In the genomic region with DNA sequence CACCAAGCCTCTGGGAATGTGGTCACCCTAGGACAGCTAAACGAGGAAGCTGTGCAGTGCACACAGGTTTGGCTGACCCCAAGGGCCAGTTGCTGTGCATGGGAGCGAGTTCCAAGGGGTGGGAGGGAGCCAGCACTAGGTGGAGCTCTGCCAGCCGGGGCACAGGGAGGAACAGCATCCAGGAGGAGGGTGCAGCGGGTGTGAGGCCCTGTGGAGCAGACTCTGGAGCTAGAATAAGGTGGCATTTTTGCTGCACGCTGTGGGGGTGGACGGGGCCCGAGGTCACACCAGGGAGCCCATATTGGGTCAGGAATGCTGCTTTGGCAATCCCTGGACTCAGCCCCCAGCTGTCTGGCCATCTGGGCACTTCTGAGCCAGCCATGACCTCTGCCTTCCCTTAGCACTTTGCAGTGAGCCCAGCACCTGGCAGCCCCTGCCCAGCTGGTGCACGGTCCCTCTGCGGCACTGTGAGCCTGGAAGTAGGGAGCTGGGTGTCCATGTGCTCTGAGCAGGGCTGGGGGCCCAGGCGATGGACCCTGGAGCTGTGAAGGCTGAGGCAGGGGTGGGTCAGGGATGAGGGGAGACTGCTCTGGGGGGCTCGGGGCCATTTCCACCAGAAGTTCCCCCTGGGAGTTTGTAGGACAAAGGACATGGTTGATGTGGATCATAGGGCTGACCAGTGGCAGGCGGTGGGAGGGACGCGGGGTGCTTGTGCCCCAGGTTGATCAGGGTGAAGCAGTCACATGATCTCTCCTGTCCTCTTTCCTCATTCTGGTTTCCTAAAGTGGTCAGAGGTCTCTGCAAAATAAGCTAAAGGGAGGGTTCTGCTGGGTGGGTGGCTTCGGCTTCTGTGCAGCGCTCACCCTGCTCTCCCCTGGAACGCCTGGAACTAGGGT, we compare ENCODE assay signal across 8 cellular contexts. TPM values are rescaled to one million over a fixed set of nuclear protein-coding genes. Genes with fewer than 3 reads are reported as not detected.
A peak's percentile ranks its signal among the peaks of the same experiment; 100 is the strongest.
DNase-seq lines count a peak whose midpoint lies in the region; TF ChIP-seq lines count a peak whose summit lies in the region.

No MANE protein-coding gene starts in this region.

- H3K27me3 ChIP-seq in MG63, result no peaks in the 10 kb centered on the region
- no peaks in the 10 kb centered on the region for H3K27me3 ChIP-seq in kidney epithelial cell (ENCODE audit: control insufficient read depth, insufficient read depth, low read length)
- H3K27me3 ChIP-seq in subcutaneous abdominal adipose tissue (ENCODE audit: control insufficient read depth in 5 of 5, insufficient read depth in 4 of 5, low read length in 5 of 5), result no peaks in the 10 kb centered on the region

- peak overlapping the region; percentile 57 to 70 (median 63) for H3K9ac ChIP-seq in subcutaneous abdominal adipose tissue (ENCODE audit: low read length in 5 of 5)

- TF ChIP-seq CTCF in astrocyte of the cerebellum (IDR thresholded peaks at IDR 0.05; ENCODE audit: low read depth, low read length, missing control alignments) (no peak), kidney epithelial cell (IDR thresholded peaks at IDR 0.05; ENCODE audit: insufficient read depth, low read length, poor library complexity, severe bottlenecking) (peak; percentile 46)

- peaks cover 18 to 94% (median 74%) of the 10 kb centered on the region in 5 donors for H3K4me1 ChIP-seq in subcutaneous abdominal adipose tissue (ENCODE audit: control insufficient read depth in 5 of 5, insufficient read depth in 5 of 5, low read length in 5 of 5)

- in situ Hi-C loops in astrocyte of the cerebellum (cut with HindIII; ENCODE audit: low sequenced_read_pairs), result no loop called here

- H3K27ac ChIP-seq in subcutaneous abdominal adipose tissue (ENCODE audit: low read depth, low read length), result peak overlapping the region; percentile 99

- H3K4me3 ChIP-seq in MG63 (peak overlapping the region; percentile 41), astrocyte of the cerebellum (ENCODE audit: low read depth, low read length) (peak overlapping the region; percentile 42), kidney epithelial cell (ENCODE audit: low read depth, low read length) (no peak overlapping the region), subcutaneous abdominal adipose tissue (ENCODE audit: low read depth in 1 of 5, low read length in 5 of 5) (peak overlapping the region; percentile 52 to 65 (median 59))

- H3K36me3 ChIP-seq in MG63 (peaks cover 18% of the 10 kb centered on the region), kidney epithelial cell (ENCODE audit: control insufficient read depth, insufficient read depth, low read length) (peaks cover 2% of the 10 kb centered on the region), subcutaneous abdominal adipose tissue (ENCODE audit: control insufficient read depth in 5 of 5, insufficient read depth in 5 of 5, low read length in 5 of 5) (peaks cover 0 to 24% (median 9%) of the 10 kb centered on the region in 5 donors)

- DNase-seq in NCI-H1092 treated with DMSO at 0.1 percent for 48 hours (lab: John Stamatoyannopoulos, UW) (peak; percentile 58), NCI-H1092 (lab: John Stamatoyannopoulos, UW) (no peak), MG63 (peak; percentile 85), astrocyte of the cerebellum (ENCODE audit: low read depth) (no peak), kidney epithelial cell (ENCODE audit: low read depth) (no peak), occipital lobe (lab: John Stamatoyannopoulos, UW) (no peak), pons (ENCODE audit: low spot score) (no peak)

- H3K9me3 ChIP-seq in MG63, result no peaks in the 10 kb centered on the region
- no peaks in the 10 kb centered on the region for H3K9me3 ChIP-seq in subcutaneous abdominal adipose tissue (ENCODE audit: control insufficient read depth in 5 of 5, low read length in 5 of 5)

RNA-seq across cellular contexts. Expression of gene PDXK, which starts 8.9 kb away (rescaled TPM):
- 49.1 and 119 TPM in 2 replicates for total RNA-seq in MG63 (2014; rRNA removed; shearing (Covaris generic); ENCODE audit: low replicate concordance)
- total RNA-seq in kidney epithelial cell, result 183 and 188 TPM in 2 replicates
- 31.4 TPM for total RNA-seq in occipital lobe

RNA-seq across cellular contexts. Expression of gene CSTB, which starts 48.3 kb away (rescaled TPM):
- total RNA-seq in MG63 (2014; rRNA removed; shearing (Covaris generic); ENCODE audit: low replicate concordance), result 5.5 and 11.1 TPM in 2 replicates
- 27.9 and 28.4 TPM in 2 replicates for total RNA-seq in kidney epithelial cell
- 7.5 TPM for total RNA-seq in occipital lobe

Comparison
In these comparisons a context has a peak if more than half of its experiments do, and no peak if none do; other contexts are left out.
1. DNase-seq: peak in NCI-H1092 treated with DMSO at 0.1 percent for 48 hours (single experiment) and MG63 (single experiment); none in NCI-H1092 (single experiment), astrocyte of the cerebellum (single experiment), kidney epithelial cell (single experiment), occipital lobe (single experiment) and pons (single experiment).